10 cellular contexts compared by ENCODE assay signal in genomic region chr1:51514733-51515132, GRCh38. TPM values are rescaled to one million over a fixed set of nuclear protein-coding genes. Genes with fewer than 3 reads are reported as not detected.
DNase-seq lines count a peak whose midpoint lies in the region; ATAC-seq, FAIRE-seq and TF ChIP-seq lines count a peak whose summit lies in the region.
"Had no signal": no experiment of that assay in that cellular context is flagged by ENCODE, and none has a peak within 500 bp of the region (broad histone marks: within the 10 kb centered on the region; RNA-seq: fewer than 3 reads in every experiment).

No MANE protein-coding gene starts in this region.

- DNase-seq in GM12891 (ENCODE audit: insufficient read length, low spot score) = no peak
- no peak for DNase-seq in WERI-Rb-1
- no peak for DNase-seq in colonic mucosa
- DNase-seq in H4 (ENCODE audit: low spot score) = no peak
- DNase-seq: activated effector memory CD4-positive, alpha-beta T cell treated with Interleukin-2 at 50 U/mL for 16 hours; DMS79 treated with DMSO at 0.1 percent for 48 hours had no signal

- H3K79me2 ChIP-seq in ACC112 (ENCODE audit: control insufficient read depth, insufficient read depth, low read length, unreplicated experiment) = peaks cover 84% of the 10 kb centered on the region

- H2AFZ ChIP-seq in ACC112 (ENCODE audit: low read length, unreplicated experiment) = peak overlapping the region; percentile 4

- no peaks in the 10 kb centered on the region for H3K27me3 ChIP-seq in ACC112 (ENCODE audit: insufficient read depth, low read length)
- no peaks in the 10 kb centered on the region for H3K27me3 ChIP-seq in muscle layer of colon (ENCODE audit: control insufficient read depth in 1 of 2, insufficient read depth in 2 of 2, low read length in 2 of 2)
- no peaks in the 10 kb centered on the region for H3K27me3 ChIP-seq in WERI-Rb-1 (ENCODE audit: insufficient read depth, low read depth, severe bottlenecking)
- no peaks in the 10 kb centered on the region for H3K27me3 ChIP-seq in colonic mucosa

- H3K36me3 ChIP-seq in ACC112 (ENCODE audit: insufficient read depth, low read length) (no peaks in the 10 kb centered on the region), muscle layer of colon (ENCODE audit: insufficient read depth, low read length) (no peaks in the 10 kb centered on the region), WERI-Rb-1 (no peaks in the 10 kb centered on the region), colonic mucosa (no peaks in the 10 kb centered on the region)

- H3K27ac ChIP-seq in ACC112 (ENCODE audit: low read depth, low read length) (peak overlapping the region; percentile 38), angular gyrus (ENCODE audit: low read depth, low read length) (peak overlapping the region; percentile 55), muscle layer of colon (ENCODE audit: low read depth, low read length) (peak overlapping the region; percentile 71), WERI-Rb-1 (no peak overlapping the region), colonic mucosa (no peak overlapping the region)

- no peak for ATAC-seq in HG03039 (IDR thresholded peaks at IDR 0.05; ENCODE audit: unreplicated experiment)

- intact Hi-C loops in colonic mucosa (cut with DNase I) = no loop called here

- H3K9me3 ChIP-seq in muscle layer of colon (ENCODE audit: low read length) (no peaks in the 10 kb centered on the region), WERI-Rb-1 (ENCODE audit: severe bottlenecking) (peaks cover 4% of the 10 kb centered on the region), colonic mucosa (no peaks in the 10 kb centered on the region)

- TF ChIP-seq CTCF in WERI-Rb-1 (IDR thresholded peaks at IDR 0.05; ENCODE audit: low read depth, low read length) = no peak
- TF ChIP-seq CTCF in colonic mucosa (IDR thresholded peaks at IDR 0.05) = no peak

- no peak overlapping the region for H3K9ac ChIP-seq in muscle layer of colon (ENCODE audit: low read length)
- no peak overlapping the region for H3K9ac ChIP-seq in colonic mucosa (ENCODE audit: low read depth in 2 of 2, low read length in 2 of 2)

- no peak for TF ChIP-seq POLR2A in GM12891 (IDR thresholded peaks at IDR 0.05; ENCODE audit: low read depth, low read length)

- FAIRE-seq in GM12891 (lab: Jason Lieb, UNC) = peak; percentile 80

- H3K4me3 ChIP-seq in ACC112 (ENCODE audit: low read depth, low read length) = peak overlapping the region; percentile 86
- peak overlapping the region in 1 of 2 donors; percentile 22 for H3K4me3 ChIP-seq in muscle layer of colon (ENCODE audit: low read depth in 1 of 2, low read length in 2 of 2)
- no peak overlapping the region for H3K4me3 ChIP-seq in WERI-Rb-1 (ENCODE audit: low read depth, low read length)
- no peak overlapping the region for H3K4me3 ChIP-seq in colonic mucosa

- H3K4me1 ChIP-seq in ACC112 (ENCODE audit: control insufficient read depth, insufficient read depth, low read length, unreplicated experiment) (peaks cover 9% of the 10 kb centered on the region), muscle layer of colon (ENCODE audit: insufficient read depth, low read length) (peaks cover 52% of the 10 kb centered on the region), colonic mucosa (peaks cover 10% of the 10 kb centered on the region)

TF ChIP-seq in GM12891, 5 proteins besides CTCF, POLR2A, EP300 and RAD21:
- TF ChIP-seq SPI1 (IDR thresholded peaks at IDR 0.05; ENCODE audit: low read depth, low read length) (no peak), POLR2AphosphoS5 (IDR thresholded peaks at IDR 0.05; ENCODE audit: low read depth, low read length) (no peak), PAX5 (IDR thresholded peaks at IDR 0.05; ENCODE audit: insufficient read depth, low read length, severe bottlenecking) (no peak), POU2F2 (IDR thresholded peaks at IDR 0.05; ENCODE audit: low read depth, low read length) (no peak), TAF1 (IDR thresholded peaks at IDR 0.05; ENCODE audit: low read depth, low read length) (no peak)

RNA-seq across cellular contexts. Expression of gene EPS15, which starts 4.3 kb away (rescaled TPM):
- 23.2 TPM for polyA plus RNA-seq in GM12891 (2012; ENCODE audit: low read depth, missing spikeins)
- total RNA-seq in colonic mucosa = 10 to 100 TPM; 40.3 to 55.8 TPM
- 31.5 and 34.0 TPM in 2 replicates for total RNA-seq in H4 (2014; rRNA removed; shearing (Covaris generic))

Comparison
In these comparisons a context has a peak if more than half of its experiments do, and no peak if none do; other contexts are left out.
1. H3K27ac ChIP-seq: peak in ACC112 (single experiment), angular gyrus (single experiment) and muscle layer of colon (single experiment); none in WERI-Rb-1 (single experiment) and colonic mucosa (single experiment).